ENCODE assay signal across 14 cellular contexts in the genomic region with DNA sequence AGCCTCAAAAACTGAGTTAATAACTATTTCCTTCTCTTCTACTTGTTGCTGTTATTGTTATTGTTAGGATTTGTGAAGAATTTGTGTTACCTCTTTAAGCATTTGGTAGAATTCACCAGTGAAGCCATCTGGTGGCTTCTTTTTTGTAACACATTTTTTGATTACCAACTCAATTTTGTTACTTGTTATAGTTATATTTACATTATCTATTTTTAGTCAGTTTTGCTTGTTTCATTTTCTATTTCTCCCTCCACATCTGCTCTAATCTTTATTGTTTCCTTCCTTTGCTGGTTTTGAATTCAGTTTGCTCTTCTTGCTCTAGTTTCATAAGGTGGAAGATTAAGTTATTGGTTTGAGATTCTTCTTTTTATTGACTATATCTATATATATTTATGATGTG. TPM values are rescaled to one million over a fixed set of nuclear protein-coding genes. Genes with fewer than 3 reads are reported as not detected.
DNase-seq lines count a peak whose midpoint lies in the region; ATAC-seq, FAIRE-seq and TF ChIP-seq lines count a peak whose summit lies in the region.
"Had no signal": no experiment of that assay in that cellular context is flagged by ENCODE, and none has a peak within 500 bp of the region (broad histone marks: within the 10 kb centered on the region; RNA-seq: fewer than 3 reads in every experiment).

No MANE protein-coding gene starts in this region.

- H3K4me2 ChIP-seq in BLaER1 treated with 17β-estradiol and CSF1 and Interleukin-3, amounts not matched to agents 10 nM and 100 nM, result peak overlapping the region; percentile 46 to 85 (median 71)
- H3K4me2 ChIP-seq in PC-9, result no peak overlapping the region

- H3K27me3 Mint-ChIP-seq in activated naive CD8-positive, alpha-beta T cell treated with anti-CD3 and anti-CD28 coated beads, Interleukin-2, amount 10 ng/mL, durations not matched to agents 7 days and 5 days, result no peaks in the 10 kb centered on the region

- no peaks in the 10 kb centered on the region for H3K79me2 ChIP-seq in PC-9 (ENCODE audit: low read depth)

- H2AFZ ChIP-seq in PC-9, result no peak overlapping the region

- no peak for TF ChIP-seq CTCF in PC-9 (conservative IDR thresholded peaks at IDR 0.05)

- peak overlapping the region in 8 of 11 experiments; percentile 8 to 50 (median 31); a peak in 10 of 22 replicates for H3K9ac ChIP-seq in BLaER1 treated with 17β-estradiol and CSF1 and Interleukin-3, amounts not matched to agents 10 nM and 100 nM

- no TSS peak for BruUV-seq in PC-9 (replicated peaks; lab: Mats Ljungman, UMichigan)

- H3F3A ChIP-seq in PC-9 (ENCODE audit: insufficient read depth, low read depth), result no peaks in the 10 kb centered on the region

- H3K4me1 ChIP-seq in BLaER1 treated with 17β-estradiol and CSF1 and Interleukin-3, amounts not matched to agents 10 nM and 100 nM, result peaks cover 16 to 51% (median 35%) of the 10 kb centered on the region in 10 experiments
- H3K4me1 ChIP-seq in PC-9 (replicated peaks; ENCODE audit: insufficient read depth), result no peaks in the 10 kb centered on the region

- no peak for FAIRE-seq in HTR-8/SVneo (lab: Jason Lieb, UNC)

- peak overlapping the region; percentile 41 for H3K4me3 Mint-ChIP-seq in activated naive CD8-positive, alpha-beta T cell treated with anti-CD3 and anti-CD28 coated beads, Interleukin-2, amount 10 ng/mL, durations not matched to agents 7 days and 5 days
- H3K4me3 Mint-ChIP-seq: CD14-positive monocyte had no signal

- DNase-seq in activated naive CD8-positive, alpha-beta T cell treated with anti-CD3 and anti-CD28 coated beads, Interleukin-2, amount 10 ng/mL, durations not matched to agents 7 days and 5 days, result no peak
- DNase-seq in PC-9, result no peak
- DNase-seq in HTR-8/SVneo (ENCODE audit: insufficient read length, low spot score), result no peak
- no peak for DNase-seq in stimulated activated CD4-positive, alpha-beta T cell treated with anti-CD3 and anti-CD28 coated beads, Interleukin-15, amount 100 ng/mL, for 24 hours
- no peak for DNase-seq in HuH-7.5 (ENCODE audit: low spot score)
- DNase-seq: left ventricle myocardium inferior; stimulated activated CD4-positive, alpha-beta T cell treated with anti-CD3 and anti-CD28 coated beads, Interleukin-2, amount 100 ng/mL, for 24 hours; substantia nigra had no signal

- intact Hi-C loops in PC-9 (cut with micrococcal nuclease; ENCODE audit: unreplicated experiment), result no loop called here

- H3K36me3 Mint-ChIP-seq in activated naive CD8-positive, alpha-beta T cell treated with anti-CD3 and anti-CD28 coated beads, Interleukin-2, amount 10 ng/mL, durations not matched to agents 7 days and 5 days, result peaks cover 1% of the 10 kb centered on the region
- H3K36me3 Mint-ChIP-seq: CD14-positive monocyte had no signal

- no peaks in the 10 kb centered on the region for H3K36me3 ChIP-seq in BLaER1 treated with 17β-estradiol and CSF1 and Interleukin-3, amounts not matched to agents 10 nM and 100 nM
- H3K36me3 ChIP-seq in KOPT-K1 (ENCODE audit: insufficient read depth, low read length), result no peaks in the 10 kb centered on the region
- H3K36me3 ChIP-seq in PC-9 (ENCODE audit: low read depth), result no peaks in the 10 kb centered on the region
- H3K36me3 ChIP-seq: left ventricle myocardium inferior had no signal

- ATAC-seq in GM18907 (IDR thresholded peaks at IDR 0.05; ENCODE audit: unreplicated experiment), result peak; percentile 32
- no peak for ATAC-seq in activated naive CD8-positive, alpha-beta T cell treated with anti-CD3 and anti-CD28 coated beads, Interleukin-2, amount 10 ng/mL, durations not matched to agents 7 days and 5 days (ENCODE audit: low read depth)

- H3K4me3 ChIP-seq in BLaER1 treated with 17β-estradiol and CSF1 and Interleukin-3, amounts not matched to agents 10 nM and 100 nM, result peak overlapping the region in 6 of 10 experiments; percentile 11 to 38 (median 25); a peak in 7 of 20 replicates
- no peak overlapping the region for H3K4me3 ChIP-seq in PC-9
- H3K4me3 ChIP-seq: left ventricle myocardium inferior had no signal

- peaks cover 26% of the 10 kb centered on the region for H3K4me1 Mint-ChIP-seq in activated naive CD8-positive, alpha-beta T cell treated with anti-CD3 and anti-CD28 coated beads, Interleukin-2, amount 10 ng/mL, durations not matched to agents 7 days and 5 days

- no peaks in the 10 kb centered on the region for H3K9me2 ChIP-seq in PC-9 (ENCODE audit: insufficient read depth)

- H3K27ac Mint-ChIP-seq in activated naive CD8-positive, alpha-beta T cell treated with anti-CD3 and anti-CD28 coated beads, Interleukin-2, amount 10 ng/mL, durations not matched to agents 7 days and 5 days, result peak overlapping the region; percentile 58

- POLR2A ChIA-PET in activated naive CD8-positive, alpha-beta T cell treated with anti-CD3 and anti-CD28 coated beads, Interleukin-2, amount 10 ng/mL, durations not matched to agents 7 days and 5 days (lab: Charles Lee), result no interaction called here
- POLR2A ChIA-PET in PC-9 (lab: Charles Lee; ENCODE audit: unreplicated experiment), result no interaction called here

- peak overlapping the region in 9 of 11 experiments; percentile 9 to 76 (median 67); a peak in 14 of 22 replicates for H3K27ac ChIP-seq in BLaER1 treated with 17β-estradiol and CSF1 and Interleukin-3, amounts not matched to agents 10 nM and 100 nM
- H3K27ac ChIP-seq in KOPT-K1 (ENCODE audit: low read depth, low read length, poor library complexity, severe bottlenecking) (peak overlapping the region; percentile 86), PC-9 (no peak overlapping the region)
- H3K27ac ChIP-seq: left ventricle myocardium inferior had no signal

- peaks cover 0 to 15% (median 8%) of the 10 kb centered on the region in 11 experiments; a peak in 12 of 22 replicates for H3K9me3 ChIP-seq in BLaER1 treated with 17β-estradiol and CSF1 and Interleukin-3, amounts not matched to agents 10 nM and 100 nM (replicated peaks in 1 of 11)
- H3K9me3 ChIP-seq in KOPT-K1 (ENCODE audit: insufficient read depth, low read length, poor library complexity, severe bottlenecking), result no peaks in the 10 kb centered on the region
- no peaks in the 10 kb centered on the region for H3K9me3 ChIP-seq in PC-9 (ENCODE audit: insufficient read depth, low read depth)

- H3K9me3 Mint-ChIP-seq in activated naive CD8-positive, alpha-beta T cell treated with anti-CD3 and anti-CD28 coated beads, Interleukin-2, amount 10 ng/mL, durations not matched to agents 7 days and 5 days, result no peaks in the 10 kb centered on the region

- CTCF ChIA-PET in PC-9 (lab: Charles Lee), result no interaction called here

- H4K20me1 ChIP-seq in BLaER1 treated with 17β-estradiol and CSF1 and Interleukin-3, amounts not matched to agents 10 nM and 100 nM, result no peaks in the 10 kb centered on the region
- no peaks in the 10 kb centered on the region for H4K20me1 ChIP-seq in PC-9 (ENCODE audit: insufficient read depth)

- no peaks in the 10 kb centered on the region for H3K27me3 ChIP-seq in BLaER1 treated with 17β-estradiol and CSF1 and Interleukin-3, amounts not matched to agents 10 nM and 100 nM
- no peaks in the 10 kb centered on the region for H3K27me3 ChIP-seq in PC-9 (ENCODE audit: insufficient read depth, low read depth)

RNA-seq across cellular contexts. Expression of gene SLC9C1, which starts 3.7 kb away (rescaled TPM):
- not detected for total RNA-seq in activated naive CD8-positive, alpha-beta T cell treated with anti-CD3 and anti-CD28 coated beads, Interleukin-2, amount 10 ng/mL, durations not matched to agents 7 days and 5 days
- total RNA-seq in PC-9 (2021), result not detected in 2 replicates
- total RNA-seq: NCI-H460, osteoblast had no signal

RNA-seq across cellular contexts. Expression of gene CD200, which starts 35.2 kb away (rescaled TPM):
- total RNA-seq in activated naive CD8-positive, alpha-beta T cell treated with anti-CD3 and anti-CD28 coated beads, Interleukin-2, amount 10 ng/mL, durations not matched to agents 7 days and 5 days, result 1 to 10 TPM; 1.7 to 2.1 TPM
- total RNA-seq in PC-9 (2021), result 1.9 and 4.0 TPM in 2 replicates
- total RNA-seq: NCI-H460 had no signal
